ENCODE assay signal across 1 cellular context in genomic region chr16:2874584-2875362, GRCh38.
TF ChIP-seq lines count a peak whose summit lies in the region.

No MANE protein-coding gene starts in this region.

TF ChIP-seq in HEK293, 187 proteins besides CTCF, POLR2A, EP300 and RAD21 (continued from another document and continues in another):
- TF ChIP-seq, protein P1, sequence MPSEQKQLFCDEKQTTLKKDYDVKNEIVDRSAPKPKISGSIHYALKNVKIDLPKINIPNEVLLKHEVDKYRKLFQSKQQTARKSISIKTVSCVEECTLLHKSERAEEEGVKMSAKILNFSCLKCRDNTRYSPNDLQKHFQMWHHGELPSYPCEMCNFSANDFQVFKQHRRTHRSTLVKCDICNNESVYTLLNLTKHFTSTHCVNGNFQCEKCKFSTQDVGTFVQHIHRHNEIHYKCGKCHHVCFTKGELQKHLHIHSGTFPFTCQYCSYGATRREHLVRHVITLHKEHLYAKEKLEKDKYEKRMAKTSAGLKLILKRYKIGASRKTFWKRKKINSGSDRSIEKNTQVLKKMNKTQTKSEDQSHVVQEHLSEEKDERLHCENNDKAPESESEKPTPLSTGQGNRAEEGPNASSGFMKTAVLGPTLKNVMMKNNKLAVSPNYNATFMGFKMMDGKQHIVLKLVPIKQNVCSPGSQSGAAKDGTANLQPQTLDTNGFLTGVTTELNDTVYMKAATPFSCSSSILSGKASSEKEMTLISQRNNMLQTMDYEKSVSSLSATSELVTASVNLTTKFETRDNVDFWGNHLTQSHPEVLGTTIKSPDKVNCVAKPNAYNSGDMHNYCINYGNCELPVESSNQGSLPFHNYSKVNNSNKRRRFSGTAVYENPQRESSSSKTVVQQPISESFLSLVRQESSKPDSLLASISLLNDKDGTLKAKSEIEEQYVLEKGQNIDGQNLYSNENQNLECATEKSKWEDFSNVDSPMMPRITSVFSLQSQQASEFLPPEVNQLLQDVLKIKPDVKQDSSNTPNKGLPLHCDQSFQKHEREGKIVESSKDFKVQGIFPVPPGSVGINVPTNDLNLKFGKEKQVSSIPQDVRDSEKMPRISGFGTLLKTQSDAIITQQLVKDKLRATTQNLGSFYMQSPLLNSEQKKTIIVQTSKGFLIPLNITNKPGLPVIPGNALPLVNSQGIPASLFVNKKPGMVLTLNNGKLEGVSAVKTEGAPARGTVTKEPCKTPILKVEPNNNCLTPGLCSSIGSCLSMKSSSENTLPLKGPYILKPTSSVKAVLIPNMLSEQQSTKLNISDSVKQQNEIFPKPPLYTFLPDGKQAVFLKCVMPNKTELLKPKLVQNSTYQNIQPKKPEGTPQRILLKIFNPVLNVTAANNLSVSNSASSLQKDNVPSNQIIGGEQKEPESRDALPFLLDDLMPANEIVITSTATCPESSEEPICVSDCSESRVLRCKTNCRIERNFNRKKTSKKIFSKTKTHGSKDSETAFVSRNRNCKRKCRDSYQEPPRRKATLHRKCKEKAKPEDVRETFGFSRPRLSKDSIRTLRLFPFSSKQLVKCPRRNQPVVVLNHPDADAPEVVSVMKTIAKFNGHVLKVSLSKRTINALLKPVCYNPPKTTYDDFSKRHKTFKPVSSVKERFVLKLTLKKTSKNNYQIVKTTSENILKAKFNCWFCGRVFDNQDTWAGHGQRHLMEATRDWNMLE (tag by site-specific recombination; conservative IDR thresholded peaks at IDR 0.05; ENCODE audit: low read depth) = no peak; the same call in 1 of the 2 replicates
- TF ChIP-seq SALL2 (tag by site-specific recombination; IDR thresholded peaks at IDR 0.05; ENCODE audit: borderline replicate concordance) (no peak), ZNF311 (tag by site-specific recombination; IDR thresholded peaks at IDR 0.05; ENCODE audit: borderline replicate concordance) (no peak), ZNF654 (tag by site-specific recombination; IDR thresholded peaks at IDR 0.05; ENCODE audit: low read depth) (peak; percentile 59), ZNF629 (tag by site-specific recombination; IDR thresholded peaks at IDR 0.05) (peak; percentile 38; the same call in 1 of the 2 replicates), ZFP37 (tag by site-specific recombination; IDR thresholded peaks at IDR 0.05) (no peak), ZNF600 (tag by site-specific recombination; IDR thresholded peaks at IDR 0.05) (peak; percentile 77), SETDB1 (IDR thresholded peaks at IDR 0.05; ENCODE audit: insufficient read length, low read length) (no peak), GLI4 (tag by site-specific recombination; IDR thresholded peaks at IDR 0.05) (no peak), ZFHX2 (tag by site-specific recombination; conservative IDR thresholded peaks at IDR 0.05) (0 out of 2 replicates have a peak, but pooled peaks have one; percentile 7), ZNF664 (tag by site-specific recombination; IDR thresholded peaks at IDR 0.05) (no peak), ZNF214 (tag by site-specific recombination; IDR thresholded peaks at IDR 0.05; ENCODE audit: borderline replicate concordance) (no peak), ZIC2 (tag by site-specific recombination; IDR thresholded peaks at IDR 0.05) (no peak), OSR2 (tag by site-specific recombination; IDR thresholded peaks at IDR 0.05) (no peak), MYNN (tag by site-specific recombination; IDR thresholded peaks at IDR 0.05; ENCODE audit: borderline replicate concordance) (no peak), ZNF530 (tag by site-specific recombination; IDR thresholded peaks at IDR 0.05; ENCODE audit: low read depth) (no peak), TRIM28 (IDR thresholded peaks at IDR 0.05; ENCODE audit: borderline replicate concordance, low read length) (no peak), ZNF692 (tag by site-specific recombination; IDR thresholded peaks at IDR 0.05) (0 out of 2 replicates have a peak, but pooled peaks have one; percentile 33), ZNF426 (tag by site-specific recombination; IDR thresholded peaks at IDR 0.05) (no peak), ZNF24 (tag by site-specific recombination; IDR thresholded peaks at IDR 0.05) (no peak), KLF7 (tag by site-specific recombination; IDR thresholded peaks at IDR 0.05; ENCODE audit: borderline replicate concordance) (no peak), ZNF350 (tag by site-specific recombination; IDR thresholded peaks at IDR 0.05) (no peak), KLF8 (tag by site-specific recombination; IDR thresholded peaks at IDR 0.05) (no peak), ZBTB17 (tag by site-specific recombination; IDR thresholded peaks at IDR 0.05) (peak; percentile 85), ZNF221 (tag by site-specific recombination; IDR thresholded peaks at IDR 0.05; ENCODE audit: borderline replicate concordance) (no peak), ZNF596 (tag by site-specific recombination; IDR thresholded peaks at IDR 0.05) (no peak), ZNF398 (tag by site-specific recombination; IDR thresholded peaks at IDR 0.05) (no peak), OVOL3 (tag by site-specific recombination; IDR thresholded peaks at IDR 0.05) (no peak), PRDM1 (tag by site-specific recombination; IDR thresholded peaks at IDR 0.05) (peak; percentile 95), YY2 (tag by site-specific recombination; IDR thresholded peaks at IDR 0.05) (no peak), MZF1 (tag by site-specific recombination; IDR thresholded peaks at IDR 0.05; ENCODE audit: borderline replicate concordance) (no peak), ZEB2 (tag by site-specific recombination; IDR thresholded peaks at IDR 0.05) (0 out of 2 replicates have a peak, but pooled peaks have one; percentile 39), ZNF433 (tag by site-specific recombination; IDR thresholded peaks at IDR 0.05; ENCODE audit: low read depth) (no peak), PATZ1 (tag by site-specific recombination; IDR thresholded peaks at IDR 0.05) (no peak), ZSCAN30 (tag by site-specific recombination; IDR thresholded peaks at IDR 0.05) (peak; percentile 60; the same call in 1 of the 2 replicates), ZNF140 (tag by site-specific recombination; IDR thresholded peaks at IDR 0.05) (no peak), ZNF658 (tag by site-specific recombination; IDR thresholded peaks at IDR 0.05) (no peak), ZNF561 (tag by site-specific recombination; IDR thresholded peaks at IDR 0.05; ENCODE audit: borderline replicate concordance) (no peak), ZNF660 (tag by site-specific recombination; IDR thresholded peaks at IDR 0.05) (peak; percentile 72; the same call in 1 of the 2 replicates), ZNF391 (tag by site-specific recombination; IDR thresholded peaks at IDR 0.05; ENCODE audit: borderline replicate concordance, low read depth) (no peak), ZNF791 (tag by site-specific recombination; IDR thresholded peaks at IDR 0.05) (no peak)
- TF ChIP-seq, protein P2, sequence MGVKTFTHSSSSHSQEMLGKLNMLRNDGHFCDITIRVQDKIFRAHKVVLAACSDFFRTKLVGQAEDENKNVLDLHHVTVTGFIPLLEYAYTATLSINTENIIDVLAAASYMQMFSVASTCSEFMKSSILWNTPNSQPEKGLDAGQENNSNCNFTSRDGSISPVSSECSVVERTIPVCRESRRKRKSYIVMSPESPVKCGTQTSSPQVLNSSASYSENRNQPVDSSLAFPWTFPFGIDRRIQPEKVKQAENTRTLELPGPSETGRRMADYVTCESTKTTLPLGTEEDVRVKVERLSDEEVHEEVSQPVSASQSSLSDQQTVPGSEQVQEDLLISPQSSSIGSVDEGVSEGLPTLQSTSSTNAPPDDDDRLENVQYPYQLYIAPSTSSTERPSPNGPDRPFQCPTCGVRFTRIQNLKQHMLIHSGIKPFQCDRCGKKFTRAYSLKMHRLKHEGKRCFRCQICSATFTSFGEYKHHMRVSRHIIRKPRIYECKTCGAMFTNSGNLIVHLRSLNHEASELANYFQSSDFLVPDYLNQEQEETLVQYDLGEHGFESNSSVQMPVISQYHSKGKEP (tag by site-specific recombination; IDR thresholded peaks at IDR 0.05) = no peak
- TF ChIP-seq, protein P3, sequence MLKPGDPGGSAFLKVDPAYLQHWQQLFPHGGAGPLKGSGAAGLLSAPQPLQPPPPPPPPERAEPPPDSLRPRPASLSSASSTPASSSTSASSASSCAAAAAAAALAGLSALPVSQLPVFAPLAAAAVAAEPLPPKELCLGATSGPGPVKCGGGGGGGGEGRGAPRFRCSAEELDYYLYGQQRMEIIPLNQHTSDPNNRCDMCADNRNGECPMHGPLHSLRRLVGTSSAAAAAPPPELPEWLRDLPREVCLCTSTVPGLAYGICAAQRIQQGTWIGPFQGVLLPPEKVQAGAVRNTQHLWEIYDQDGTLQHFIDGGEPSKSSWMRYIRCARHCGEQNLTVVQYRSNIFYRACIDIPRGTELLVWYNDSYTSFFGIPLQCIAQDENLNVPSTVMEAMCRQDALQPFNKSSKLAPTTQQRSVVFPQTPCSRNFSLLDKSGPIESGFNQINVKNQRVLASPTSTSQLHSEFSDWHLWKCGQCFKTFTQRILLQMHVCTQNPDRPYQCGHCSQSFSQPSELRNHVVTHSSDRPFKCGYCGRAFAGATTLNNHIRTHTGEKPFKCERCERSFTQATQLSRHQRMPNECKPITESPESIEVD (tag by site-specific recombination; IDR thresholded peaks at IDR 0.05) = no peak
- TF ChIP-seq, protein P4, sequence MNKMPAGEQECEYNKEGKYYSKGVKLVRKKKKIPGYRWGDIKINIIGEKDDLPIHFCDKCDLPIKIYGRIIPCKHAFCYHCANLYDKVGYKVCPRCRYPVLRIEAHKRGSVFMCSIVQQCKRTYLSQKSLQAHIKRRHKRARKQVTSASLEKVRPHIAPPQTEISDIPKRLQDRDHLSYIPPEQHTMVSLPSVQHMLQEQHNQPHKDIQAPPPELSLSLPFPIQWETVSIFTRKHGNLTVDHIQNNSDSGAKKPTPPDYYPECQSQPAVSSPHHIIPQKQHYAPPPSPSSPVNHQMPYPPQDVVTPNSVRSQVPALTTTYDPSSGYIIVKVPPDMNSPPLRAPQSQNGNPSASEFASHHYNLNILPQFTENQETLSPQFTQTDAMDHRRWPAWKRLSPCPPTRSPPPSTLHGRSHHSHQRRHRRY (tag by site-specific recombination; IDR thresholded peaks at IDR 0.05) = no peak
- TF ChIP-seq, protein P5, sequence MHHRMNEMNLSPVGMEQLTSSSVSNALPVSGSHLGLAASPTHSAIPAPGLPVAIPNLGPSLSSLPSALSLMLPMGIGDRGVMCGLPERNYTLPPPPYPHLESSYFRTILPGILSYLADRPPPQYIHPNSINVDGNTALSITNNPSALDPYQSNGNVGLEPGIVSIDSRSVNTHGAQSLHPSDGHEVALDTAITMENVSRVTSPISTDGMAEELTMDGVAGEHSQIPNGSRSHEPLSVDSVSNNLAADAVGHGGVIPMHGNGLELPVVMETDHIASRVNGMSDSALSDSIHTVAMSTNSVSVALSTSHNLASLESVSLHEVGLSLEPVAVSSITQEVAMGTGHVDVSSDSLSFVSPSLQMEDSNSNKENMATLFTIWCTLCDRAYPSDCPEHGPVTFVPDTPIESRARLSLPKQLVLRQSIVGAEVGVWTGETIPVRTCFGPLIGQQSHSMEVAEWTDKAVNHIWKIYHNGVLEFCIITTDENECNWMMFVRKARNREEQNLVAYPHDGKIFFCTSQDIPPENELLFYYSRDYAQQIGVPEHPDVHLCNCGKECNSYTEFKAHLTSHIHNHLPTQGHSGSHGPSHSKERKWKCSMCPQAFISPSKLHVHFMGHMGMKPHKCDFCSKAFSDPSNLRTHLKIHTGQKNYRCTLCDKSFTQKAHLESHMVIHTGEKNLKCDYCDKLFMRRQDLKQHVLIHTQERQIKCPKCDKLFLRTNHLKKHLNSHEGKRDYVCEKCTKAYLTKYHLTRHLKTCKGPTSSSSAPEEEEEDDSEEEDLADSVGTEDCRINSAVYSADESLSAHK (tag by site-specific recombination; IDR thresholded peaks at IDR 0.05) = no peak
- TF ChIP-seq, protein P6, sequence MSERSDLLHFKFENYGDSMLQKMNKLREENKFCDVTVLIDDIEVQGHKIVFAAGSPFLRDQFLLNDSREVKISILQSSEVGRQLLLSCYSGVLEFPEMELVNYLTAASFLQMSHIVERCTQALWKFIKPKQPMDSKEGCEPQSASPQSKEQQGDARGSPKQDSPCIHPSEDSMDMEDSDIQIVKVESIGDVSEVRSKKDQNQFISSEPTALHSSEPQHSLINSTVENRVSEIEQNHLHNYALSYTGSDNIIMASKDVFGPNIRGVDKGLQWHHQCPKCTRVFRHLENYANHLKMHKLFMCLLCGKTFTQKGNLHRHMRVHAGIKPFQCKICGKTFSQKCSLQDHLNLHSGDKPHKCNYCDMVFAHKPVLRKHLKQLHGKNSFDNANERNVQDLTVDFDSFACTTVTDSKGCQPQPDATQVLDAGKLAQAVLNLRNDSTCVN (tag by site-specific recombination; optimal IDR thresholded peaks at IDR 0.05) = peak; percentile 19
